23 cellular contexts compared by ENCODE assay signal in the genomic region with DNA sequence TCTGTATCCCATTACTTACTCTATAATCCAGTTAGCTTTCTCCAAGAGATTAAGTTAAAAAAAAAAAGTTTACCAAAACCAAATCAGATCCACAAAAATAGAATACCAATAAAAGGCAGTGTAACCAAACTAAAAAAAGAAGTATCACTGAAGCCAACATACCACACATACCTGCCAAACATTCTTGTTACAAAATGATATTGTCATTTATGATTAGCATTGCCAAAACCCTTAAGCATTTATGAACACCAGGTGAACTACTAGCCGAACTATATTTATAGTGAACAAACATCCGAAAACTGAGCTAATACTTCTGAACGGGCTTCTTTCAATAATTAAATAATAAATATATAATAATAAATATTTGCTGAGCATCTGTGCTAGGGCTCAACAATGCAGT.
"Had no signal": no experiment of that assay in that cellular context is flagged by ENCODE, and none has a peak within 500 bp of the region (broad histone marks: within the 10 kb centered on the region; RNA-seq: fewer than 3 reads in every experiment).

No MANE protein-coding gene starts in this region.

- H3K27ac ChIP-seq: breast epithelium, pancreas, right lobe of liver, suprapubic skin, tibial nerve had no signal

- H3K4me3 ChIP-seq: breast epithelium, pancreas, right lobe of liver, smooth muscle cell, stomach, suprapubic skin, tibial nerve had no signal

- FAIRE-seq: endometrium, pancreas had no signal

- H3K4me2 ChIP-seq: smooth muscle cell had no signal

- H3K36me3 ChIP-seq: pancreas had no signal

- DNase-seq: activated CD4-positive, alpha-beta T cell treated with anti-CD3 and anti-CD28 coated beads for 4 hours; activated CD4-positive, alpha-beta T cell treated with anti-CD3 and anti-CD28 coated beads, Interleukin-2, amount 50 U/mL, for 48 hours; activated CD4-positive, CD25-positive, alpha-beta regulatory T cell; activated effector memory CD4-positive, alpha-beta T cell treated with Interleukin-2 at 50 U/mL for 16 hours; activated naive CD4-positive, alpha-beta T cell treated with anti-CD3 and anti-CD28 coated beads for 36 hours; activated naive CD8-positive, alpha-beta T cell treated with anti-CD3 and anti-CD28 coated beads, Interleukin-2, amount 10 ng/mL, durations not matched to agents 7 days and 5 days; activated T-cell treated with anti-CD3 and anti-CD28 coated beads, Interleukin-2, amount 50 U/mL, for 72 hours; amniotic stem cell; cortex of kidney; foreskin fibroblast; hippocampal formation; kidney glomerular epithelial cell; nephron progenitor cell; pancreas; right lobe of liver; stimulated activated CD4-positive, alpha-beta T cell treated with anti-CD3 and anti-CD28 coated beads, Interleukin-15, amount 100 ng/mL, for 24 hours; stomach had no signal

- H3K27me3 ChIP-seq: breast epithelium, pancreas, right lobe of liver, stomach, suprapubic skin, tibial nerve had no signal

- ATAC-seq: activated T-cell treated with anti-CD3 and anti-CD28 coated beads, Interleukin-2, amount 50 U/mL, for 72 hours; pancreas; right lobe of liver; stimulated activated memory B cell treated with anti-CD40 and anti-IgM and Interleukin-4, amounts not matched to agents 10 μg/mL and 1 μg/mL and 100 μg/mL, for 72 hours had no signal

- H3K4me1 ChIP-seq: breast epithelium, pancreas had no signal

- H3K9me3 ChIP-seq: breast epithelium, pancreas, right lobe of liver, stomach, suprapubic skin, tibial nerve had no signal
